Comparison of ENCODE assay signal across 18 cellular contexts in genomic region chr21:30337644-30338170, GRCh38. TPM values are rescaled to one million over a fixed set of nuclear protein-coding genes. Genes with fewer than 3 reads are reported as not detected.
A peak's percentile ranks its signal among the peaks of the same experiment; 100 is the strongest.
DNase-seq lines count a peak whose midpoint lies in the region; FAIRE-seq and TF ChIP-seq lines count a peak whose summit lies in the region.
"Had no signal": no experiment of that assay in that cellular context is flagged by ENCODE, and none has a peak within 500 bp of the region (broad histone marks: within the 10 kb centered on the region; RNA-seq: fewer than 3 reads in every experiment).

Gene KRTAP27-1, minus strand, starts transcription at chr21:30337694. Its CDS starts 26 bp downstream, at chr21:30337668.

- FAIRE-seq in bronchial epithelial cell (lab: Jason Lieb, UNC): no peak
- FAIRE-seq: GM12892 had no signal

- H4K20me1 ChIP-seq in mammary epithelial cell (ENCODE audit: insufficient read depth, low read length) (no peaks in the 10 kb centered on the region), neural progenitor cell (ENCODE audit: low read depth) (no peaks in the 10 kb centered on the region)
- H4K20me1 ChIP-seq: BLaER1 had no signal

- no peaks in the 10 kb centered on the region for H3K36me3 Mint-ChIP-seq in neural progenitor cell

- in situ Hi-C loops in mammary epithelial cell (cut with MboI; ENCODE audit: low sequenced_read_pairs in 2 of 2): no loop called here

- H3K36me3 ChIP-seq in mammary epithelial cell (ENCODE audit: insufficient read depth, low read length) (no peaks in the 10 kb centered on the region), breast epithelium (no peaks in the 10 kb centered on the region), bronchial epithelial cell (ENCODE audit: control insufficient read depth, insufficient read depth, low read length) (no peaks in the 10 kb centered on the region), neural progenitor cell (no peaks in the 10 kb centered on the region)
- H3K36me3 ChIP-seq: BLaER1 had no signal

- no peak within 1 kb of the TSS for H3K4me3 Mint-ChIP-seq in neural progenitor cell
- H3K4me3 Mint-ChIP-seq: GM23338 had no signal

- no peaks in the 10 kb centered on the region for H3K4me1 Mint-ChIP-seq in neural progenitor cell
- H3K4me1 Mint-ChIP-seq: GM23338 had no signal

- no TSS peak for BruUV-seq in mammary epithelial cell (replicated peaks; lab: Mats Ljungman, UMichigan)

- H3K9me3 Mint-ChIP-seq in neural progenitor cell: no peaks in the 10 kb centered on the region
- H3K9me3 Mint-ChIP-seq: GM23338 had no signal

- H3K79me2 ChIP-seq in mammary epithelial cell (ENCODE audit: insufficient read depth, low read length) (no peaks in the 10 kb centered on the region), neural progenitor cell (ENCODE audit: low read depth) (no peaks in the 10 kb centered on the region)

- H3K27ac Mint-ChIP-seq in neural progenitor cell: peak within 1 kb of the TSS; percentile 78
- H3K27ac Mint-ChIP-seq: GM23338 had no signal

- H3K9me3 ChIP-seq in mammary epithelial cell (replicated peaks; ENCODE audit: insufficient read depth, low read length) (no peaks in the 10 kb centered on the region), breast epithelium (no peaks in the 10 kb centered on the region), neural progenitor cell (ENCODE audit: low read depth) (no peaks in the 10 kb centered on the region)
- H3K9me3 ChIP-seq: BLaER1 had no signal

- no peak within 1 kb of the TSS for H3K27ac ChIP-seq in mammary epithelial cell (ENCODE audit: insufficient read depth, low read depth, low read length)
- no peak within 1 kb of the TSS for H3K27ac ChIP-seq in breast epithelium
- no peak within 1 kb of the TSS for H3K27ac ChIP-seq in neural progenitor cell
- H3K27ac ChIP-seq: BLaER1 had no signal

- 90% methylated on average over 2 of the region's 2 CpGs for WGBS in mammary epithelial cell (ENCODE audit: low coverage, missing lambda C conversion rate)

- CTCF ChIA-PET in mammary epithelial cell (lab: Charles Lee; ENCODE audit: low non-redundant PET): no interaction called here

- H3K27me3 ChIP-seq in mammary epithelial cell (ENCODE audit: insufficient read depth, low read length) (no peaks in the 10 kb centered on the region), breast epithelium (no peaks in the 10 kb centered on the region), bronchial epithelial cell (ENCODE audit: control insufficient read depth, insufficient read depth, low read length) (no peaks in the 10 kb centered on the region), neural progenitor cell (no peaks in the 10 kb centered on the region)
- H3K27me3 ChIP-seq: BLaER1 had no signal

- TF ChIP-seq POLR2A in breast epithelium (IDR thresholded peaks at IDR 0.05): no peak

- H3K4me3 ChIP-seq in mammary epithelial cell (replicated peaks in 1 of 3; ENCODE audit: insufficient read depth in 1 of 3, low read depth in 2 of 3, low read length in 3 of 3) (no peak within 1 kb of the TSS), breast epithelium (no peak within 1 kb of the TSS), bronchial epithelial cell (ENCODE audit: low read depth, low read length) (no peak within 1 kb of the TSS), neural progenitor cell (no peak within 1 kb of the TSS)
- H3K4me3 ChIP-seq: BLaER1, GM23338 had no signal

- H3K4me2 ChIP-seq in mammary epithelial cell (ENCODE audit: insufficient read depth, low read depth, low read length): no peak within 1 kb of the TSS
- no peak within 1 kb of the TSS for H3K4me2 ChIP-seq in neural progenitor cell
- H3K4me2 ChIP-seq: BLaER1, GM23338 had no signal

- peaks cover 19% of the 10 kb centered on the region for H3K4me1 ChIP-seq in mammary epithelial cell (ENCODE audit: insufficient read depth, low read length)
- no peaks in the 10 kb centered on the region for H3K4me1 ChIP-seq in breast epithelium
- no peaks in the 10 kb centered on the region for H3K4me1 ChIP-seq in neural progenitor cell
- H3K4me1 ChIP-seq: BLaER1 had no signal

- dilution Hi-C loops in mammary epithelial cell (cut with HindIII; ENCODE audit: low sequenced_read_pairs): no loop called here

- H2AFZ ChIP-seq in mammary epithelial cell (ENCODE audit: low read depth, low read length) (peak within 1 kb of the TSS; percentile 46), neural progenitor cell (replicated peaks) (no peak within 1 kb of the TSS)
- H2AFZ ChIP-seq: GM23338 had no signal

- H3K9ac ChIP-seq in mammary epithelial cell (ENCODE audit: insufficient read depth, low read length) (no peak within 1 kb of the TSS), neural progenitor cell (no peak within 1 kb of the TSS)
- H3K9ac ChIP-seq: BLaER1 had no signal

- H3F3A ChIP-seq in neural progenitor cell (ENCODE audit: low read depth): no peaks in the 10 kb centered on the region

- no peak for TF ChIP-seq CTCF in mammary epithelial cell (conservative IDR thresholded peaks at IDR 0.05 in 1 of 2, IDR thresholded peaks at IDR 0.05 in 1 of 2; ENCODE audit: extremely low read depth in 1 of 2, insufficient read depth in 1 of 2, low read depth in 1 of 2, low read length in 2 of 2)
- TF ChIP-seq CTCF in breast epithelium (IDR thresholded peaks at IDR 0.05): no peak
- TF ChIP-seq CTCF in bronchial epithelial cell (IDR thresholded peaks at IDR 0.05; ENCODE audit: insufficient read depth, low read length, severe bottlenecking): no peak
- TF ChIP-seq CTCF in neural progenitor cell (IDR thresholded peaks at IDR 0.05): no peak

- peak; percentile 52 for DNase-seq in mammary epithelial cell
- DNase-seq in breast epithelium (ENCODE audit: low spot score in 2 of 2): no peak
- DNase-seq in bronchial epithelial cell (ENCODE audit: low read depth): peak; percentile 69
- DNase-seq in neural progenitor cell (ENCODE audit: low spot score): no peak
- DNase-seq in KG1 (lab: John Stamatoyannopoulos, UW): no peak
- DNase-seq in NCI-H526 treated with DMSO at 0.1 percent for 48 hours (lab: John Stamatoyannopoulos, UW): no peak
- DNase-seq in LoVo (ENCODE audit: low spot score): no peak
- DNase-seq: 8988T, AML-193, Calu3, DND-41, GDM1, H7, IMR-90 had no signal

- intact Hi-C loops in mammary epithelial cell (cut with micrococcal nuclease): no loop called here
- intact Hi-C loops in breast epithelium (cut with DNase I; ENCODE audit: low total_unique reads): no loop called here

- peaks cover 2% of the 10 kb centered on the region for H3K27me3 Mint-ChIP-seq in neural progenitor cell (ENCODE audit: insufficient read depth, low read depth)

RNA-seq across cellular contexts. Expression of gene KRTAP27-1, which starts in this region (rescaled TPM):
- total RNA-seq in mammary epithelial cell (not detected), breast epithelium (not detected), bronchial epithelial cell (not detected in 2 replicates), neural progenitor cell (ENCODE audit: low replicate concordance) (not detected in 2 replicates)
- not detected for polyA plus RNA-seq in mammary epithelial cell
- polyA minus RNA-seq in mammary epithelial cell: not detected
- total RNA-seq: Calu3, GM23338, H7, HT-29, IMR-90 had no signal
- polyA plus RNA-seq: GM23338, IMR-90 had no signal

Comparison
In these comparisons a context has a peak if more than half of its experiments do, and no peak if none do; other contexts are left out.
1. Peak in DNase-seq in mammary epithelial cell; RNA of the gene not detected or under 1 TPM.
2. Peak in DNase-seq in bronchial epithelial cell; RNA of the gene not detected or under 1 TPM.